In the genomic region with DNA sequence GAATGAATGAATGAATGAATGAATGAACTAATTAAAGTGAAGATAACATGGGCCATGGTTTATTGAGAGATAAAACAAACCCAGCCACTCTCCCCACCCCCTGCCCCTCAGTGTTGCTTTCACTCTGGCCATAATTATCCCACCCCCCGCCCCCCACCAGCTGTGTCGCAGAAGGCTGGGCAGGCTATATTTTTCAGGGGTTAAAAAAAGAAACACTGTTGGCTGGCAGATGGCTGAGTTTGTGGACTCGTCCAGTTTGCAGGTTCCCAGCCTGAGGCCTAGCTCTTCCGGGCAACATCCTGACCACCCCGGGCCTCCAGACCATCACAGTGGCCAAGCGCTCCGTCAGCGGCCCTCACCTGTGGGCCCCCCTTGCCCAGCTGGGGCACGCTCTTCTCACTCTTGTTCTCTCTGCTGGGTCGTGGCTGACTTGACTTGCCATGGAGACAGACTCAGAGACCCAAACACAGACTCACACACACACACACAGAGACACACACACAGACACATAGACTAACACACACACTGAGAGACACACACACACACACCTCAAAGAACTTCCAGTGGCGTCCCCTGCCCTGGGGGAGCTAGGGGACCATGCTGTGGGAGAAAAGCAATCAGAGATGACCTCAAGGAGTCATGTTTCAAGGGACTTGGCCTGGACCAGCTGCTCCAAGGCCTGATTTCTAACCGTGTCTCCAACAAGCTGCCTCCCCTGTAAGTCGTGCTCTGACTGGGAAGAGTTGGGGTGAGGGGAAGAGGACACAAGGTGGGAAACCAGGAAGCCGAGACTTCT, we compare ENCODE assay signal across 30 cellular contexts. TPM values are rescaled to one million over a fixed set of nuclear protein-coding genes. Genes with fewer than 3 reads are reported as not detected.
A peak's percentile ranks its signal among the peaks of the same experiment; 100 is the strongest.
DNase-seq lines count a peak whose midpoint lies in the region; ATAC-seq, FAIRE-seq and TF ChIP-seq lines count a peak whose summit lies in the region.
"Had no signal": no experiment of that assay in that cellular context is flagged by ENCODE, and none has a peak within 500 bp of the region (broad histone marks: within the 10 kb centered on the region; RNA-seq: fewer than 3 reads in every experiment).

No MANE protein-coding gene starts in this region.

- no peak overlapping the region for H2BK120ac ChIP-seq in H1 (replicated peaks; ENCODE audit: low read depth, low read length)

- peaks cover 22% of the 10 kb centered on the region; the same call in 1 of the 2 replicates for H3K23me2 ChIP-seq in H1 (ENCODE audit: low read depth, low read length)

- H3K9me3 ChIP-seq in H1 (ENCODE audit: insufficient read depth in 2 of 2, low read depth in 1 of 2, low read length in 1 of 2) (no peaks in the 10 kb centered on the region), Karpas-422 (ENCODE audit: low read length) (no peaks in the 10 kb centered on the region)
- H3K9me3 ChIP-seq: Caco-2, ovary, right lobe of liver, SJSA1, thoracic aorta had no signal

- H4K91ac ChIP-seq in H1 (replicated peaks; ENCODE audit: insufficient read length, low read length) = no peak overlapping the region

- H3K4me1 ChIP-seq in H1 (replicated peaks in 1 of 4; ENCODE audit: control insufficient read depth in 3 of 4, insufficient read depth in 4 of 4, low read length in 3 of 4) = peaks cover 21 to 62% (median 38%) of the 10 kb centered on the region in 4 experiments
- H3K4me1 ChIP-seq in Karpas-422 (ENCODE audit: low read length) = no peaks in the 10 kb centered on the region; the same call in 1 of the 2 replicates

- TF ChIP-seq EP300 in H1 (IDR thresholded peaks at IDR 0.05; ENCODE audit: borderline replicate concordance in 1 of 2, low read depth in 2 of 2, low read length in 2 of 2) = no peak

- WGBS in H1 (ENCODE audit: extremely low coverage in 1 of 2, insufficient coverage in 1 of 2, insufficient read length in 1 of 2, insufficient replicate concordance in 2 of 2, low coverage in 1 of 2, low lambda C conversion rate in 2 of 2, missing lambda C conversion rate in 1 of 2), 2 experiments = 76% methylated on average over 14 of the region's 14 CpGs; no CpG with 5 or more reads in 1 of the 2 experiments

- intact Hi-C loops in posterior vena cava (cut with DNase I) = no loop called here

- H3K27me3 ChIP-seq in H1 (replicated peaks in 1 of 4; ENCODE audit: control insufficient read depth in 3 of 4, extremely low read depth in 1 of 4, insufficient read depth in 3 of 4, low read length in 3 of 4) (peaks cover 0 to 52% (median 41%) of the 10 kb centered on the region in 4 experiments; a peak in 6 of 7 replicates), Karpas-422 (ENCODE audit: low read length) (no peaks in the 10 kb centered on the region)
- H3K27me3 ChIP-seq: ovary had no signal

- DNase-seq in NCI-H82 (lab: John Stamatoyannopoulos, UW) (peak; percentile 70), NCI-H82 treated with DMSO at 0.1 percent for 48 hours (lab: John Stamatoyannopoulos, UW; ENCODE audit: unreplicated experiment) (no peak), NCI-H524 (lab: John Stamatoyannopoulos, UW) (peak; percentile 65 to 85), H1 (ENCODE audit: low read depth in 1 of 2, low spot score in 2 of 2) (peak in 1 of 2 experiments; percentile 45), posterior vena cava (ENCODE audit: low spot score) (peak; percentile 28), Karpas-422 (no peak)
- DNase-seq: activated CD4-positive, alpha-beta T cell treated with anti-CD3 and anti-CD28 coated beads, Interleukin-2, amount 50 U/mL, for 1 hour; activated gamma-delta T cell; activated T-cell treated with anti-CD3 and anti-CD28 coated beads for 4 hours; amniotic stem cell; GOT3; Kasumi-1; NCI-H1092; NCI-H2081; NCI-H526 treated with DMSO at 0.1 percent for 48 hours; ovary; PC-9 had no signal

- no peaks in the 10 kb centered on the region for H3K79me1 ChIP-seq in H1 (ENCODE audit: low read depth, low read length)

- no peak overlapping the region; the same call in 1 of the 2 replicates for H2BK20ac ChIP-seq in H1 (ENCODE audit: low read length)

- H2BK12ac ChIP-seq in H1 (ENCODE audit: low read depth, low read length) = no peak overlapping the region

- H3K27ac ChIP-seq in H1 (ENCODE audit: low read depth, low read length) = no peak overlapping the region
- H3K27ac ChIP-seq in Karpas-422 (ENCODE audit: low read length) = no peak overlapping the region
- H3K27ac ChIP-seq: dorsolateral prefrontal cortex, ovary, PC-9, right lobe of liver, SJSA1, thoracic aorta had no signal

- no peak overlapping the region for H2BK15ac ChIP-seq in H1 (ENCODE audit: low read length)

- no peak overlapping the region for H2BK5ac ChIP-seq in H1 (ENCODE audit: low read depth, low read length)

- peak overlapping the region; percentile 72 for H4K8ac ChIP-seq in H1 (ENCODE audit: extremely low read depth, insufficient read depth, low read length)

- no peak for TF ChIP-seq CTCF in H1 (IDR thresholded peaks at IDR 0.05; ENCODE audit: control extremely low read depth in 1 of 3, insufficient read depth in 1 of 3, low read depth in 1 of 3, low read length in 3 of 3)

- H2AFZ ChIP-seq in H1 (ENCODE audit: low read length) (no peak overlapping the region), Karpas-422 (ENCODE audit: low read length) (no peak overlapping the region)
- H2AFZ ChIP-seq: PC-9 had no signal

- H3K4me3 ChIP-seq in H1 (ENCODE audit: extremely low read depth in 1 of 4, insufficient read depth in 2 of 4, low read depth in 3 of 4, low read length in 4 of 4) (no peak overlapping the region), Karpas-422 (ENCODE audit: low read length) (no peak overlapping the region)
- H3K4me3 ChIP-seq: dorsolateral prefrontal cortex, ovary, PC-9, right lobe of liver, SJSA1, thoracic aorta had no signal

- FAIRE-seq in H1 (lab: Jason Lieb, UNC) = no peak
- FAIRE-seq: A204.1, G401.6, HTR-8/SVneo had no signal

- H3K9me2 ChIP-seq in Karpas-422 (replicated peaks; ENCODE audit: insufficient read depth, low read length) = no peaks in the 10 kb centered on the region

- TF ChIP-seq POLR2A in H1 (IDR thresholded peaks at IDR 0.05; ENCODE audit: control extremely low read depth in 1 of 2, low read depth in 2 of 2, low read length in 2 of 2) = no peak

- H3K4me2 ChIP-seq in H1 (ENCODE audit: insufficient read depth in 1 of 2, low read depth in 2 of 2, low read length in 2 of 2) = no peak overlapping the region; a peak in 1 of 4 replicates
- H3K4me2 ChIP-seq in Karpas-422 (ENCODE audit: low read depth, low read length, poor library complexity, severe bottlenecking) = no peak overlapping the region
- H3K4me2 ChIP-seq: PC-9 had no signal

- H3K36me3 ChIP-seq in H1 (ENCODE audit: control insufficient read depth in 2 of 4, insufficient read depth in 4 of 4, low read length in 3 of 4) = no peaks in the 10 kb centered on the region
- no peaks in the 10 kb centered on the region for H3K36me3 ChIP-seq in Karpas-422 (ENCODE audit: insufficient read depth, low read length)
- H3K36me3 ChIP-seq: ovary, right lobe of liver, SJSA1, thoracic aorta had no signal

- H3K23ac ChIP-seq in H1 (ENCODE audit: insufficient read length) = no peak overlapping the region

- ATAC-seq in GM21515 (IDR thresholded peaks at IDR 0.05; ENCODE audit: unreplicated experiment) (no peak), GM21447 (IDR thresholded peaks at IDR 0.05; ENCODE audit: unreplicated experiment) (no peak)
- ATAC-seq: right lobe of liver; stimulated activated effector memory CD8-positive, alpha-beta T cell treated with anti-CD3 and anti-CD28 coated beads, Interleukin-12 subunit alpha, Interleukin-12 subunit beta, amount 100 ng/mL, for 72 hours had no signal

- no peak overlapping the region for H3K4ac ChIP-seq in H1 (replicated peaks; ENCODE audit: insufficient read length, low read depth, low read length)

- H3K18ac ChIP-seq in H1 (ENCODE audit: extremely low read depth, low read length) = no peak overlapping the region

- TF ChIP-seq RAD21 in H1 (IDR thresholded peaks at IDR 0.05 in 1 of 2, conservative IDR thresholded peaks at IDR 0.05 in 1 of 2; ENCODE audit: low read depth in 2 of 2, low read length in 2 of 2) = no peak

- no peak overlapping the region for H3K9ac ChIP-seq in H1 (replicated peaks in 1 of 4; ENCODE audit: extremely low read depth in 1 of 4, low read depth in 3 of 4, low read length in 3 of 4)
- no peak overlapping the region for H3K9ac ChIP-seq in Karpas-422 (ENCODE audit: low read length)

- no peak overlapping the region for H4K5ac ChIP-seq in H1 (ENCODE audit: insufficient read length, low read depth, low read length)

- POLR2A ChIA-PET in H1 (lab: Charles Lee; ENCODE audit: partially characterized antibody) = interaction anchor here (0.7 to 2.2 kb wide), 3 partner anchors 16 to 278 kb away, joined by 3 to 6 read pairs (median 3); no protein-coding TSS in a partner anchor

- H4K20me1 ChIP-seq in H1 (replicated peaks in 1 of 2; ENCODE audit: control insufficient read depth in 1 of 2, insufficient read depth in 2 of 2, low read length in 2 of 2) (peaks cover 2% of the 10 kb centered on the region in 2 experiments), Karpas-422 (ENCODE audit: insufficient read depth, low read depth, low read length) (no peaks in the 10 kb centered on the region)

- H2AK5ac ChIP-seq in H1 (ENCODE audit: low read depth, low read length) = no peak overlapping the region

- no peak overlapping the region for H3K14ac ChIP-seq in H1 (ENCODE audit: insufficient read length)

- CTCF ChIA-PET in H1 (lab: Charles Lee; ENCODE audit: partially characterized antibody) = interaction anchor here (0.6 to 11.8 kb wide), 10 partner anchors 15 to 447 kb away, joined by 3 to 128 read pairs (median 4); no protein-coding TSS in a partner anchor

- no peak overlapping the region for H3K56ac ChIP-seq in H1 (replicated peaks; ENCODE audit: insufficient read length, low read depth, low read length)

- no peaks in the 10 kb centered on the region for H3K79me2 ChIP-seq in H1 (ENCODE audit: control insufficient read depth in 1 of 2, insufficient read depth in 2 of 2, low read length in 2 of 2)
- H3K79me2 ChIP-seq in Karpas-422 (ENCODE audit: low read length) = no peaks in the 10 kb centered on the region

TF ChIP-seq in H1, 55 proteins besides CTCF, POLR2A, EP300 and RAD21 (continues in another document):
- TF ChIP-seq RNF2 (IDR thresholded peaks at IDR 0.05; ENCODE audit: borderline replicate concordance, low read depth, low read length, missing control alignments, poor library complexity, severe bottlenecking) = no peak
- TF ChIP-seq YY1 (IDR thresholded peaks at IDR 0.05; ENCODE audit: low read depth, low read length) = no peak
- no peak for TF ChIP-seq NANOG (IDR thresholded peaks at IDR 0.05; ENCODE audit: insufficient read depth, low read depth, low read length, poor library complexity, severe bottlenecking)

RNA-seq across cellular contexts. Expression of a gene that starts 2.2 kb away (rescaled TPM):
- total RNA-seq in H1 (2021; fragmentation: NEBNext Ultra II Directional; extraction: Animal tissue kit (Norgen Biotek cat#: 25700)) = 18.7 and 21.5 TPM in 2 replicates
- 19.6 and 24.2 TPM in 2 replicates for polyA plus RNA-seq in H1 (2011; rRNA removed)
- 9.2 TPM for polyA plus RNA-seq in H1 (2011; cell fraction: cytosol; rRNA removed)
- 32.8 TPM for polyA plus RNA-seq in H1 (2011; cell fraction: nucleus; rRNA removed)
- polyA plus RNA-seq in H1 (2012, experiment 1 of 2) = 9.0 to 19.1 TPM (median 15.6 TPM) in 4 replicates
- polyA plus RNA-seq in H1 (2012, experiment 2 of 2) = 9.6 TPM
- 27.2 TPM for polyA plus RNA-seq in H1 (2013, experiment 1 of 2)
- polyA plus RNA-seq in H1 (2013, experiment 2 of 2) = 27.6 TPM
- 15.4 and 22.9 TPM in 2 replicates for polyA minus RNA-seq in H1 (2011; rRNA and poly(A)+ RNA removed)
- polyA minus RNA-seq in H1 (2011; cell fraction: cytosol; rRNA and poly(A)+ RNA removed) = 17.1 TPM
- polyA minus RNA-seq in H1 (2011; cell fraction: nucleus; rRNA and poly(A)+ RNA removed) = 16.3 TPM
- not detected for total RNA-seq in posterior vena cava
- not detected in 2 replicates for total RNA-seq in Karpas-422 (2014; rRNA removed; shearing (Covaris generic); ENCODE audit: low replicate concordance)
- total RNA-seq: B cell; PC-9; right lobe of liver; SJSA1; T-helper 1 cell treated with Interleukin-12 subunit alpha and Interleukin-12 subunit beta and Interleukin-4 antibody, amounts not matched to agents 30 ng/mL and 1 ng/mL, for 36 hours; thoracic aorta had no signal

Comparison
In these comparisons a context has a peak if more than half of its experiments do, and no peak if none do; other contexts are left out.
1. DNase-seq: peak in NCI-H82 (single experiment), NCI-H524 (2 of 2) and posterior vena cava (single experiment); none in NCI-H82 treated with DMSO at 0.1 percent for 48 hours (single experiment) and Karpas-422 (single experiment).
2. RNA of a gene that starts 2.2 kb away (total RNA-seq): 18.7 to 21.5 TPM in H1; not detected in posterior vena cava and not detected in Karpas-422; every median in the first group is over 10 times any median in the second.